ENCODE assay signal across 8 cellular contexts in genomic region chr17:9522074-9522473, GRCh38. TPM values are rescaled to one million over a fixed set of nuclear protein-coding genes. Genes with fewer than 3 reads are reported as not detected.
DNase-seq lines count a peak whose midpoint lies in the region; ATAC-seq and TF ChIP-seq lines count a peak whose summit lies in the region.

No MANE protein-coding gene starts in this region.

- no peaks in the 10 kb centered on the region for H3K36me3 Mint-ChIP-seq in natural killer cell
- no peaks in the 10 kb centered on the region for H3K36me3 Mint-ChIP-seq in natural killer cell treated with Interleukin-12 subunit alpha and Interleukin-12 subunit beta and Interleukin-15 and Interleukin-18, amount 100 ng/mL, for 72 hours

- peaks cover 33 to 42% of the 10 kb centered on the region in 2 donors for H3K4me1 Mint-ChIP-seq in natural killer cell
- H3K4me1 Mint-ChIP-seq in natural killer cell treated with Interleukin-12 subunit alpha and Interleukin-12 subunit beta and Interleukin-15 and Interleukin-18, amount 100 ng/mL, for 72 hours (ENCODE audit: low read depth in 2 of 2) = peaks cover 14 to 33% of the 10 kb centered on the region in 2 donors

- ATAC-seq in natural killer cell = peak in 1 of 3 donors; percentile 54
- ATAC-seq in natural killer cell treated with Interleukin-12 subunit alpha and Interleukin-12 subunit beta and Interleukin-15 and Interleukin-18, amount 100 ng/mL, for 72 hours = no peak
- no peak for ATAC-seq in HG02610 (IDR thresholded peaks at IDR 0.05; ENCODE audit: unreplicated experiment)
- no peak for ATAC-seq in HG02759 (IDR thresholded peaks at IDR 0.05; ENCODE audit: unreplicated experiment)

- in situ Hi-C loops in T47D (cut with HindIII; ENCODE audit: low pct_unique_long_range_greater_than_20kb, low sequenced_read_pairs) = no loop called here

- H3K27me3 Mint-ChIP-seq in natural killer cell (ENCODE audit: low read depth in 2 of 2) = no peaks in the 10 kb centered on the region
- no peaks in the 10 kb centered on the region for H3K27me3 Mint-ChIP-seq in natural killer cell treated with Interleukin-12 subunit alpha and Interleukin-12 subunit beta and Interleukin-15 and Interleukin-18, amount 100 ng/mL, for 72 hours

- no peak overlapping the region for H3K27ac Mint-ChIP-seq in natural killer cell
- H3K27ac Mint-ChIP-seq in natural killer cell treated with Interleukin-12 subunit alpha and Interleukin-12 subunit beta and Interleukin-15 and Interleukin-18, amount 100 ng/mL, for 72 hours = no peak overlapping the region

- TF ChIP-seq CTCF in natural killer cell (IDR thresholded peaks at IDR 0.05) = peak; percentile 35

- no peak for DNase-seq in natural killer cell
- no peak for DNase-seq in natural killer cell treated with Interleukin-12 subunit alpha and Interleukin-12 subunit beta and Interleukin-15 and Interleukin-18, amount 100 ng/mL, for 72 hours (ENCODE audit: low spot score)
- peak; percentile 41 for DNase-seq in NCI-H2227 (lab: John Stamatoyannopoulos, UW; ENCODE audit: unreplicated experiment)
- DNase-seq in T47D (ENCODE audit: low read depth in 1 of 2, low spot score in 1 of 2) = peak; percentile 31 to 58
- peak; percentile 75 for DNase-seq in left kidney (ENCODE audit: low read depth, low spot score)
- no peak for DNase-seq in NCI-H1048 (lab: John Stamatoyannopoulos, UW)

- intact Hi-C loops in natural killer cell (cut with micrococcal nuclease) = no loop called here

- H3K4me3 Mint-ChIP-seq in natural killer cell = no peak overlapping the region
- no peak overlapping the region for H3K4me3 Mint-ChIP-seq in natural killer cell treated with Interleukin-12 subunit alpha and Interleukin-12 subunit beta and Interleukin-15 and Interleukin-18, amount 100 ng/mL, for 72 hours

- H3K9me3 Mint-ChIP-seq in natural killer cell = no peaks in the 10 kb centered on the region
- H3K9me3 Mint-ChIP-seq in natural killer cell treated with Interleukin-12 subunit alpha and Interleukin-12 subunit beta and Interleukin-15 and Interleukin-18, amount 100 ng/mL, for 72 hours = no peaks in the 10 kb centered on the region

RNA-seq across cellular contexts. Expression of gene STX8, which starts 53.5 kb away (rescaled TPM):
- 100 to 1,000 TPM in 2 of 3 donors, 10 to 100 TPM in 1; 96.3 to 141 (median 120) TPM for total RNA-seq in natural killer cell
- total RNA-seq in natural killer cell treated with Interleukin-12 subunit alpha and Interleukin-12 subunit beta and Interleukin-15 and Interleukin-18, amount 100 ng/mL, for 72 hours = 10 to 100 TPM; 65.2 to 87.7 TPM

RNA-seq across cellular contexts. Expression of gene CFAP52, which starts 54.4 kb away (rescaled TPM):
- total RNA-seq in natural killer cell = not detected
- not detected for total RNA-seq in natural killer cell treated with Interleukin-12 subunit alpha and Interleukin-12 subunit beta and Interleukin-15 and Interleukin-18, amount 100 ng/mL, for 72 hours

Comparison
In these comparisons a context has a peak if more than half of its experiments do, and no peak if none do; other contexts are left out.
1. DNase-seq: peak in NCI-H2227 (single experiment), T47D (2 of 2) and left kidney (single experiment); none in natural killer cell (single experiment), natural killer cell treated with Interleukin-12 subunit alpha and Interleukin-12 subunit beta and Interleukin-15 and Interleukin-18, amount 100 ng/mL, for 72 hours (single experiment) and NCI-H1048 (single experiment).